ENCODE assay signal across 14 cellular contexts in genomic region chr15:25671132-25671531, GRCh38.
DNase-seq lines count a peak whose midpoint lies in the region; ATAC-seq lines count a peak whose summit lies in the region.
"Had no signal": no experiment of that assay in that cellular context is flagged by ENCODE, and none has a peak within 500 bp of the region (broad histone marks: within the 10 kb centered on the region; RNA-seq: fewer than 3 reads in every experiment).

No MANE protein-coding gene starts in this region.

- no CpG with 5 or more reads among the region's 6 CpGs for WGBS in mesendoderm (ENCODE audit: extremely low coverage, insufficient coverage, low lambda C conversion rate)

- no peak overlapping the region for H2AK5ac ChIP-seq in mesendoderm (ENCODE audit: low read length)

- no peak overlapping the region for H3K9ac ChIP-seq in mesendoderm (ENCODE audit: low read length)
- peak overlapping the region; percentile 65 to 74 (median 71) for H3K9ac ChIP-seq in skeletal muscle tissue (ENCODE audit: low read depth in 1 of 3, low read length in 3 of 3)

- H3K4me2 ChIP-seq in mesendoderm (ENCODE audit: low read length), result no peak overlapping the region

- no peaks in the 10 kb centered on the region for H3K79me1 ChIP-seq in mesendoderm (ENCODE audit: low read length)

- H3K27ac ChIP-seq in mesendoderm (ENCODE audit: low read depth, low read length), result peak overlapping the region; percentile 33
- peak overlapping the region; percentile 94 for H3K27ac ChIP-seq in skeletal muscle tissue (ENCODE audit: low read depth, low read length)

- no peak overlapping the region for H3K23ac ChIP-seq in mesendoderm (ENCODE audit: low read length)

- no peak overlapping the region for H2BK15ac ChIP-seq in mesendoderm (replicated peaks; ENCODE audit: low read depth)

- no peaks in the 10 kb centered on the region for H3K36me3 ChIP-seq in mesendoderm (ENCODE audit: control insufficient read depth, insufficient read depth, low read length)
- no peaks in the 10 kb centered on the region for H3K36me3 ChIP-seq in skeletal muscle tissue (ENCODE audit: control insufficient read depth in 3 of 3, insufficient read depth in 3 of 3, low read length in 3 of 3)

- DNase-seq in HT1080 (ENCODE audit: low read depth), result peak; percentile 17
- peak; percentile 20 for DNase-seq in cerebellum (ENCODE audit: low spot score)
- DNase-seq in mesendoderm, result no peak
- no peak for DNase-seq in dedifferentiated amniotic fluid mesenchymal stem cell (ENCODE audit: extremely low spot score)
- DNase-seq in DMS 273 (lab: John Stamatoyannopoulos, UW; ENCODE audit: unreplicated experiment), result no peak
- DNase-seq in DMS79 treated with DMSO at 0.1 percent for 48 hours (lab: John Stamatoyannopoulos, UW), result no peak
- DNase-seq: activated CD8-positive, alpha-beta memory T cell treated with anti-CD3 and anti-CD28 coated beads, Interleukin-2, amount 10 ng/mL, durations not matched to agents 7 days and 5 days; EL; NCI-H1930; stimulated activated CD4-positive, alpha-beta T cell treated with anti-CD3 and anti-CD28 coated beads, Interleukin-4, amount 100 ng/mL, for 24 hours; stimulated activated naive CD4-positive, alpha-beta T cell had no signal

- H3K79me2 ChIP-seq in mesendoderm (ENCODE audit: control insufficient read depth, insufficient read depth, low read length), result no peaks in the 10 kb centered on the region

- no peak overlapping the region for H3K4me3 ChIP-seq in mesendoderm (ENCODE audit: low read length)
- H3K4me3 ChIP-seq in skeletal muscle tissue (ENCODE audit: low read length in 3 of 3), result peak overlapping the region; percentile 42 to 52 (median 46)

- ATAC-seq in GM21528 (IDR thresholded peaks at IDR 0.05; ENCODE audit: low FRiP score, unreplicated experiment), result no peak
- ATAC-seq: activated CD8-positive, alpha-beta memory T cell treated with anti-CD3 and anti-CD28 coated beads, Interleukin-2, amount 10 ng/mL, durations not matched to agents 7 days and 5 days; activated naive CD4-positive, alpha-beta T cell treated with anti-CD3 and anti-CD28 coated beads, Interleukin-2, amount 50 U/mL, for 72 hours had no signal

- H4K8ac ChIP-seq in mesendoderm (ENCODE audit: low read depth, low read length), result no peak overlapping the region

- H3K18ac ChIP-seq in mesendoderm (ENCODE audit: low read length), result no peak overlapping the region

- H3K56ac ChIP-seq in mesendoderm (ENCODE audit: low read length), result peak overlapping the region; percentile 57

- peak overlapping the region; percentile 10 for H3K4ac ChIP-seq in mesendoderm (ENCODE audit: low read depth, low read length)

- H2BK120ac ChIP-seq in mesendoderm (ENCODE audit: low read depth, low read length), result peak overlapping the region; percentile 61

- no peak overlapping the region for H2BK5ac ChIP-seq in mesendoderm (ENCODE audit: low read length)

- no peaks in the 10 kb centered on the region for H3K27me3 ChIP-seq in mesendoderm (ENCODE audit: insufficient read depth, low read length, poor library complexity)
- no peaks in the 10 kb centered on the region for H3K27me3 ChIP-seq in skeletal muscle tissue (ENCODE audit: control insufficient read depth in 3 of 3, insufficient read depth in 3 of 3, low read length in 3 of 3)

- H3K9me3 ChIP-seq in skeletal muscle tissue (ENCODE audit: control insufficient read depth in 3 of 3, low read length in 3 of 3), result no peaks in the 10 kb centered on the region

- peaks cover 2% of the 10 kb centered on the region for H3K4me1 ChIP-seq in mesendoderm (ENCODE audit: control insufficient read depth, low read depth, low read length)
- peaks cover 51 to 64% (median 56%) of the 10 kb centered on the region in 3 donors for H3K4me1 ChIP-seq in skeletal muscle tissue (ENCODE audit: control insufficient read depth in 3 of 3, insufficient read depth in 3 of 3, low read length in 3 of 3)

- H4K5ac ChIP-seq in mesendoderm (ENCODE audit: low read length), result no peak overlapping the region

Comparison
In these comparisons a context has a peak if more than half of its experiments do, and no peak if none do; other contexts are left out.
1. DNase-seq: peak in HT1080 (single experiment) and cerebellum (single experiment); none in mesendoderm (single experiment), dedifferentiated amniotic fluid mesenchymal stem cell (single experiment), DMS 273 (single experiment) and DMS79 treated with DMSO at 0.1 percent for 48 hours (single experiment).